In the genomic region with DNA sequence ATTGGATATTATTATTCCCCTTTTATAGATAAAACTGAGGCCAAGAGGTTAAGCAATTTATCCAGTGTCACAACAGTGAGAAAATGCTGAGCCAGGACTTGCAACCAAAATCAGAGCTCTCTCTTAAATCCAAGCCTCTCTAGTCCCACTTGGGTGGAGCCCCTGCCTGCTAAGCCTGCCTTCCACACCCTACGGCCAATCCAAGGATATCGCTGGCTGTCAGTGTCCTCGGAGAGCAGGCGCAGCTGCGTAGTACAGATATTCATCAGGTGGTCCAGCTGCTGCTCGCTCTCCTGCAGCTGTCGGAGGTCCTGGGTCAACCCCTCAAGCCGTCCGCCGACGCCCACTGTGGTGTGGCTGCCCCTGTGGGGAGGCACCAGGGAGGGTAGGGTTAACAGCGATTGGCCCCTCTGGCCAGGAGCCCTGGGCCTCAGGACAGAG, we compare ENCODE assay signal across 1 cellular context.
TF ChIP-seq lines count a peak whose summit lies in the region.

No MANE protein-coding gene starts in this region.

TF ChIP-seq in GM23338, 12 proteins besides CTCF, POLR2A, EP300 and RAD21:
- TF ChIP-seq STAT1 (IDR thresholded peaks at IDR 0.05; ENCODE audit: unreplicated experiment): no peak
- TF ChIP-seq, protein P1, sequence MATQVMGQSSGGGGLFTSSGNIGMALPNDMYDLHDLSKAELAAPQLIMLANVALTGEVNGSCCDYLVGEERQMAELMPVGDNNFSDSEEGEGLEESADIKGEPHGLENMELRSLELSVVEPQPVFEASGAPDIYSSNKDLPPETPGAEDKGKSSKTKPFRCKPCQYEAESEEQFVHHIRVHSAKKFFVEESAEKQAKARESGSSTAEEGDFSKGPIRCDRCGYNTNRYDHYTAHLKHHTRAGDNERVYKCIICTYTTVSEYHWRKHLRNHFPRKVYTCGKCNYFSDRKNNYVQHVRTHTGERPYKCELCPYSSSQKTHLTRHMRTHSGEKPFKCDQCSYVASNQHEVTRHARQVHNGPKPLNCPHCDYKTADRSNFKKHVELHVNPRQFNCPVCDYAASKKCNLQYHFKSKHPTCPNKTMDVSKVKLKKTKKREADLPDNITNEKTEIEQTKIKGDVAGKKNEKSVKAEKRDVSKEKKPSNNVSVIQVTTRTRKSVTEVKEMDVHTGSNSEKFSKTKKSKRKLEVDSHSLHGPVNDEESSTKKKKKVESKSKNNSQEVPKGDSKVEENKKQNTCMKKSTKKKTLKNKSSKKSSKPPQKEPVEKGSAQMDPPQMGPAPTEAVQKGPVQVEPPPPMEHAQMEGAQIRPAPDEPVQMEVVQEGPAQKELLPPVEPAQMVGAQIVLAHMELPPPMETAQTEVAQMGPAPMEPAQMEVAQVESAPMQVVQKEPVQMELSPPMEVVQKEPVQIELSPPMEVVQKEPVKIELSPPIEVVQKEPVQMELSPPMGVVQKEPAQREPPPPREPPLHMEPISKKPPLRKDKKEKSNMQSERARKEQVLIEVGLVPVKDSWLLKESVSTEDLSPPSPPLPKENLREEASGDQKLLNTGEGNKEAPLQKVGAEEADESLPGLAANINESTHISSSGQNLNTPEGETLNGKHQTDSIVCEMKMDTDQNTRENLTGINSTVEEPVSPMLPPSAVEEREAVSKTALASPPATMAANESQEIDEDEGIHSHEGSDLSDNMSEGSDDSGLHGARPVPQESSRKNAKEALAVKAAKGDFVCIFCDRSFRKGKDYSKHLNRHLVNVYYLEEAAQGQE (IDR thresholded peaks at IDR 0.05; ENCODE audit: unreplicated experiment): no peak
- no peak for TF ChIP-seq ZNF114 (CRISPR knock-in tag; IDR thresholded peaks at IDR 0.05)
- no peak for TF ChIP-seq CREB1 (CRISPR knock-in tag; IDR thresholded peaks at IDR 0.05; ENCODE audit: low read depth)
- TF ChIP-seq JUNB (IDR thresholded peaks at IDR 0.05; ENCODE audit: unreplicated experiment): no peak
